Comparison of ENCODE assay signal across 8 cellular contexts in genomic region chr2:17754773-17755425, GRCh38. TPM values are rescaled to one million over a fixed set of nuclear protein-coding genes. Genes with fewer than 3 reads are reported as not detected.
DNase-seq lines count a peak whose midpoint lies in the region; ATAC-seq and TF ChIP-seq lines count a peak whose summit lies in the region.

No MANE protein-coding gene starts in this region.

- no peaks in the 10 kb centered on the region for H4K20me1 ChIP-seq in KMS-11 (ENCODE audit: insufficient read depth)

- no peaks in the 10 kb centered on the region for H3K36me3 ChIP-seq in CD8-positive, alpha-beta T cell (ENCODE audit: insufficient read depth, low read length)
- no peaks in the 10 kb centered on the region for H3K36me3 ChIP-seq in KMS-11 (ENCODE audit: insufficient read depth)

- CTCF ChIA-PET in CD8-positive, alpha-beta T cell (lab: Charles Lee) = no interaction called here

- no peak for TF ChIP-seq CTCF in CD8-positive, alpha-beta T cell (IDR thresholded peaks at IDR 0.05)
- no peak for TF ChIP-seq CTCF in KMS-11 (conservative IDR thresholded peaks at IDR 0.05; ENCODE audit: low read depth, low read length)
- TF ChIP-seq CTCF in astrocyte of the spinal cord (IDR thresholded peaks at IDR 0.05; ENCODE audit: low read depth, low read length) = no peak
- no peak for TF ChIP-seq CTCF in mesothelial cell of epicardium (IDR thresholded peaks at IDR 0.05; ENCODE audit: unreplicated experiment)

- peak overlapping the region; percentile 97 for H3K27ac Mint-ChIP-seq in CD8-positive, alpha-beta T cell
- peak overlapping the region; percentile 99 for H3K27ac Mint-ChIP-seq in mesothelial cell of epicardium

- intact Hi-C loops in CD8-positive, alpha-beta T cell (cut with DNase I, micrococcal nuclease) = loop anchor here (2.0 to 5.0 kb wide), 3 partner anchors 806 to 1607 kb away; partner anchors contain the start of gene RDH14 (in 2 of the 2)

- H3K9me3 ChIP-seq in CD8-positive, alpha-beta T cell (ENCODE audit: low read length) = no peaks in the 10 kb centered on the region

- H2AFZ ChIP-seq in KMS-11 (ENCODE audit: low read depth) = peak overlapping the region; percentile 77

- H3K9me3 Mint-ChIP-seq in CD8-positive, alpha-beta T cell = no peaks in the 10 kb centered on the region
- no peaks in the 10 kb centered on the region for H3K9me3 Mint-ChIP-seq in mesothelial cell of epicardium

- peak overlapping the region; percentile 96 for H3K4me2 ChIP-seq in KMS-11

- peaks cover 25% of the 10 kb centered on the region for H3K4me1 Mint-ChIP-seq in CD8-positive, alpha-beta T cell (ENCODE audit: low read depth)
- peaks cover 32% of the 10 kb centered on the region for H3K4me1 Mint-ChIP-seq in mesothelial cell of epicardium

- peaks cover 1% of the 10 kb centered on the region for H3K36me3 Mint-ChIP-seq in CD8-positive, alpha-beta T cell
- no peaks in the 10 kb centered on the region for H3K36me3 Mint-ChIP-seq in mesothelial cell of epicardium

- H3K4me3 Mint-ChIP-seq in CD8-positive, alpha-beta T cell = peak overlapping the region; percentile 92
- H3K4me3 Mint-ChIP-seq in mesothelial cell of epicardium = peak overlapping the region; percentile 97

- H3K9ac ChIP-seq in KMS-11 = peak overlapping the region; percentile 82

- H3K27me3 Mint-ChIP-seq in CD8-positive, alpha-beta T cell (ENCODE audit: low read depth) = no peaks in the 10 kb centered on the region
- no peaks in the 10 kb centered on the region for H3K27me3 Mint-ChIP-seq in mesothelial cell of epicardium (ENCODE audit: low read depth)

- H3K27me3 ChIP-seq in CD8-positive, alpha-beta T cell (ENCODE audit: insufficient read depth, low read length) = no peaks in the 10 kb centered on the region
- H3K27me3 ChIP-seq in KMS-11 (ENCODE audit: insufficient read depth, low read depth) = no peaks in the 10 kb centered on the region

- ATAC-seq in CD8-positive, alpha-beta T cell = no peak
- ATAC-seq in GM19324 (IDR thresholded peaks at IDR 0.05; ENCODE audit: low FRiP score, unreplicated experiment) = no peak
- no peak for ATAC-seq in GM19455 (IDR thresholded peaks at IDR 0.05; ENCODE audit: unreplicated experiment)

- peak overlapping the region; percentile 87 for H3K4me3 ChIP-seq in CD8-positive, alpha-beta T cell (ENCODE audit: low read depth, low read length)
- H3K4me3 ChIP-seq in KMS-11 (IDR thresholded peaks at IDR 0.05; ENCODE audit: insufficient read depth, low read depth, low read length) (peak overlapping the region; percentile 54), astrocyte of the spinal cord (ENCODE audit: low read depth, low read length) (peak overlapping the region; percentile 91)

- in situ Hi-C loops in astrocyte of the spinal cord (cut with HindIII; ENCODE audit: low sequenced_read_pairs) = no loop called here

- peak overlapping the region; percentile 95 for H3K27ac ChIP-seq in CD8-positive, alpha-beta T cell (ENCODE audit: low read depth, low read length)
- H3K27ac ChIP-seq in KMS-11 = peak overlapping the region; percentile 86

- POLR2A ChIA-PET in CD8-positive, alpha-beta T cell (lab: Charles Lee) = interaction anchor here (1.9 kb wide), 1 partner anchor 805 kb away, joined by 6 read pairs; the partner anchor contains the start of gene RDH14

- DNase-seq in CD8-positive, alpha-beta T cell = no peak
- DNase-seq in astrocyte of the spinal cord (ENCODE audit: low read depth, low spot score) (no peak), mesothelial cell of epicardium (ENCODE audit: low spot score in 2 of 2, unreplicated experiment in 2 of 2) (no peak), HK-2 (ENCODE audit: unreplicated experiment) (no peak), NCI-H128 (lab: John Stamatoyannopoulos, UW; ENCODE audit: unreplicated experiment) (no peak)

- H3K4me1 ChIP-seq in CD8-positive, alpha-beta T cell (ENCODE audit: insufficient read depth, low read length) = peaks cover 17% of the 10 kb centered on the region
- H3K4me1 ChIP-seq in KMS-11 (ENCODE audit: low read depth, poor library complexity, severe bottlenecking) = peaks cover 59% of the 10 kb centered on the region

- peaks cover 75% of the 10 kb centered on the region for H3K79me2 ChIP-seq in KMS-11 (ENCODE audit: insufficient read depth, low read depth)

RNA-seq across cellular contexts. Expression of gene GEN1, which starts 1.0 kb away (rescaled TPM):
- total RNA-seq in CD8-positive, alpha-beta T cell = 1 to 10 TPM; 6.3 to 7.3 TPM
- total RNA-seq in mesothelial cell of epicardium = 17.0 to 19.6 TPM (median 17.8 TPM) in 3 replicates

RNA-seq across cellular contexts. Expression of gene SMC6, which starts 1.3 kb away (rescaled TPM):
- total RNA-seq in CD8-positive, alpha-beta T cell = 1 to 10 TPM; 5.0 to 6.2 TPM
- 21.5 to 24.7 TPM (median 22.2 TPM) in 3 replicates for total RNA-seq in mesothelial cell of epicardium
